ENCODE assay signal across 8 cellular contexts in the genomic region with DNA sequence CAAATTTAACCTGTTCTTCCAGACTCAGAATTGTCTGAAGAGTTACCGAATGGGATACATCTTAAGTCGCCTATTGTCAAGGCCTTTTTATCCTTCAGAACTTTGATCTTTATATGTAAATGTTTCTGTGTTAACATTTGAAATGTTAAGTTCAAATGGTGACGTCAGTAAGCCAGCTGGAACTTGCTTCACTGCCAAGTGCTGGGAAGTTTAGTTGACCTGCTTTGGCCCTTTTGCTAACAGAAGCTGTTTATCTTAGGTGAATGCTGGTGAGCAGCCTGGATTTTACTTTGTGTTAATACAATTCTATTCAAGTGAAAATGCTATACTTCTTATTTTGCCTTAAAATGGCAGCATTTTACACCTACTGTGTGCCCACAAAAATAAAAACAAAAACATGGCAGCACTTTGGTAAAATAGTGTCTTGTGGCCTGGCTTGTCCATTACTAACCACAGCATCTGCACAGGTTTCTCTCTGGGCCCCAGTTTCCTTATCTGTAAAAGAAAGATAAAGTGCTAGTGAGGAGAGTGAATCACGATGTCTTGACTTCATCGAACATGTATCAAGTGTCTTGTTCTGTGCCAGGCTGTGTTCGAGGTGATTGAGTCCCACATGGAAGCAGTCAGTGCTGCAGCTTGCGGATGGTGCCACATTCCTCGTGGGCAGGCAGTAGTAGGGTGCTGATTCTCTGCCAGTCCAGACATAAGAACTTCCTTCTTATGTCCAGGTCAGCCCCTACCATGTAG.
A peak's percentile ranks its signal among the peaks of the same experiment; 100 is the strongest.
DNase-seq lines count a peak whose midpoint lies in the region; ATAC-seq and TF ChIP-seq lines count a peak whose summit lies in the region.

No MANE protein-coding gene starts in this region.

- ATAC-seq in HG02678 (IDR thresholded peaks at IDR 0.05; ENCODE audit: unreplicated experiment): no peak

- H3K4me3 ChIP-seq in SU-DHL-6 (ENCODE audit: insufficient read depth, low read length, poor library complexity, severe bottlenecking) (no peak overlapping the region), parathyroid adenoma (ENCODE audit: low read depth, low read length) (peak overlapping the region; percentile 69)

- no peaks in the 10 kb centered on the region for H3F3A ChIP-seq in SU-DHL-6 (ENCODE audit: insufficient read depth)

- H2AFZ ChIP-seq in SU-DHL-6 (ENCODE audit: low read depth, low read length, severe bottlenecking) (no peak overlapping the region), parathyroid adenoma (no peak overlapping the region)

- H3K27ac ChIP-seq in SU-DHL-6 (ENCODE audit: low read depth, low read length): no peak overlapping the region
- H3K27ac ChIP-seq in parathyroid adenoma: peak overlapping the region; percentile 76

- TF ChIP-seq CTCF in SU-DHL-6 (IDR thresholded peaks at IDR 0.05; ENCODE audit: insufficient read depth, low read length, poor library complexity, severe bottlenecking) (no peak), parathyroid adenoma (IDR thresholded peaks at IDR 0.05) (no peak)

- H4K20me1 ChIP-seq in SU-DHL-6 (ENCODE audit: low read depth, low read length): no peaks in the 10 kb centered on the region

- DNase-seq in GF-D8 (lab: John Stamatoyannopoulos, UW) (peak; percentile 10), fibroblast of peridontal ligament (ENCODE audit: extremely low read depth) (peak; percentile 88), activated gamma-delta T cell (lab: John Stamatoyannopoulos, UW) (no peak)
- DNase-seq in effector CD8-positive, alpha-beta T cell (lab: John Stamatoyannopoulos, UW): no peak
- no peak for DNase-seq in activated CD4-positive, CD25-positive, alpha-beta regulatory T cell (lab: John Stamatoyannopoulos, UW)

- no peaks in the 10 kb centered on the region for H3K27me3 ChIP-seq in SU-DHL-6 (ENCODE audit: low read length)
- no peaks in the 10 kb centered on the region for H3K27me3 ChIP-seq in parathyroid adenoma (ENCODE audit: control insufficient read depth, insufficient read depth, low read length)

- H3K4me2 ChIP-seq in SU-DHL-6 (ENCODE audit: low read depth, low read length, poor library complexity, severe bottlenecking): peak overlapping the region; percentile 65
- peak overlapping the region; percentile 93 for H3K4me2 ChIP-seq in parathyroid adenoma (ENCODE audit: low read length)

- H3K9me3 ChIP-seq in SU-DHL-6 (ENCODE audit: insufficient read depth, low read length) (no peaks in the 10 kb centered on the region), parathyroid adenoma (ENCODE audit: control insufficient read depth, low read length) (no peaks in the 10 kb centered on the region)

- H3K9me2 ChIP-seq in SU-DHL-6 (replicated peaks; ENCODE audit: insufficient read depth, low read length): no peaks in the 10 kb centered on the region

- H3K9ac ChIP-seq in SU-DHL-6 (ENCODE audit: low read length) (no peak overlapping the region), parathyroid adenoma (no peak overlapping the region)

- peaks cover 14% of the 10 kb centered on the region for H3K4me1 ChIP-seq in parathyroid adenoma

- no peaks in the 10 kb centered on the region for H3K36me3 ChIP-seq in SU-DHL-6 (ENCODE audit: low read length)
- H3K36me3 ChIP-seq in parathyroid adenoma (ENCODE audit: control insufficient read depth, insufficient read depth, low read length): no peaks in the 10 kb centered on the region

- peaks cover 52% of the 10 kb centered on the region for H3K79me2 ChIP-seq in SU-DHL-6 (ENCODE audit: insufficient read depth, low read length)
- H3K79me2 ChIP-seq in parathyroid adenoma: peaks cover 31% of the 10 kb centered on the region

Comparison
In these comparisons a context has a peak if more than half of its experiments do, and no peak if none do; other contexts are left out.
1. DNase-seq: peak in GF-D8 (single experiment) and fibroblast of peridontal ligament (single experiment); none in effector CD8-positive, alpha-beta T cell (single experiment), activated CD4-positive, CD25-positive, alpha-beta regulatory T cell (0 of 4) and activated gamma-delta T cell (single experiment).